Comparison of ENCODE assay signal across 1 cellular context in the genomic region with DNA sequence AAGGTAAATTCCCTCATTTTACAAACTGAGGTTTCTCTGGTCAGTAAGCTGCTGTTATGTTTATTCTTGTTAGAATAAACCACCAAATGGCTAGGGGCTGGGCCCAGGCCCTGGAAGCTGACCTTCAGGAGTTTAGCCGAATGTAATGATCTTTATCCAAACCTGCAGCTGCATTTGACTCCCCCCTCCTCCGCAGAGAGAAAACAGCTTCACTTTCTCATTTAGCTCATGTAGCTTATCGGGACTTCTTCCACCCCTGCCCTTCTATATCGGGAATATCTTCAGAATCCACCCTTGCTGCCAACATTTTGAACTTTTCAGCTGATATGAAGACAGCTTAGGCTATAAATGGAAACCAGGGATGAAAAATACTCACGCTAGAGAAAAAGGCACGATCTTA.
TF ChIP-seq lines count a peak whose summit lies in the region.

No MANE protein-coding gene starts in this region.

TF ChIP-seq in K562, 482 proteins besides CTCF, POLR2A, EP300 and RAD21 (continued from another document and continues in another):
- TF ChIP-seq CREB1 (IDR thresholded peaks at IDR 0.05) (no peak), CREB1 (CRISPR knock-in tag; IDR thresholded peaks at IDR 0.05) (no peak), ZNF232 (CRISPR knock-in tag; IDR thresholded peaks at IDR 0.05) (no peak), SRSF3 (IDR thresholded peaks at IDR 0.05; ENCODE audit: insufficient read depth, low read length) (no peak), ESRRB (CRISPR knock-in tag; IDR thresholded peaks at IDR 0.05; ENCODE audit: borderline replicate concordance) (no peak), ZBTB8A (IDR thresholded peaks at IDR 0.05; ENCODE audit: partially characterized antibody) (no peak), ARID1B (IDR thresholded peaks at IDR 0.05) (peak; percentile 76), ZFP1 (CRISPR knock-in tag; IDR thresholded peaks at IDR 0.05) (no peak), ZNF696 (CRISPR knock-in tag; conservative IDR thresholded peaks at IDR 0.05) (no peak), BRCA1 (IDR thresholded peaks at IDR 0.05) (no peak), BRCA1 (CRISPR knock-in tag; IDR thresholded peaks at IDR 0.05) (no peak), MXI1 (IDR thresholded peaks at IDR 0.05; ENCODE audit: low read depth, low read length) (no peak), MECOM (CRISPR knock-in tag; IDR thresholded peaks at IDR 0.05) (no peak), KLF13 (tag; IDR thresholded peaks at IDR 0.05; ENCODE audit: borderline replicate concordance, low read depth) (no peak), RUNX1 (IDR thresholded peaks at IDR 0.05; ENCODE audit: low read depth) (no peak), ZNF408 (CRISPR knock-in tag; IDR thresholded peaks at IDR 0.05; ENCODE audit: low read depth) (no peak), U2AF2 (optimal IDR thresholded peaks at IDR 0.05; ENCODE audit: low read depth, low read length) (no peak), KDM2B (CRISPR knock-in tag; IDR thresholded peaks at IDR 0.05) (no peak), ZNF274 (IDR thresholded peaks at IDR 0.05; ENCODE audit: borderline replicate concordance, low read depth, low read length) (no peak), TFAM (CRISPR knock-in tag; conservative IDR thresholded peaks at IDR 0.05) (no peak), ZNF41 (CRISPR knock-in tag; conservative IDR thresholded peaks at IDR 0.05) (no peak), FOXJ2 (tag; IDR thresholded peaks at IDR 0.05) (0 out of 2 replicates have a peak, but pooled peaks have one; percentile 29), DNMT1 (IDR thresholded peaks at IDR 0.05) (no peak), PHB (CRISPR knock-in tag; IDR thresholded peaks at IDR 0.05) (no peak), TAL1 (IDR thresholded peaks at IDR 0.05) (peak; percentile 60), ZNF766 (CRISPR knock-in tag; conservative IDR thresholded peaks at IDR 0.05) (peak; percentile 97), NBN (IDR thresholded peaks at IDR 0.05; ENCODE audit: low read depth) (0 out of 2 replicates have a peak, but pooled peaks have one; percentile 28), ZNF551 (CRISPR knock-in tag; IDR thresholded peaks at IDR 0.05) (no peak), NCOA2 (IDR thresholded peaks at IDR 0.05; ENCODE audit: partially characterized antibody in 2 of 2) (no peak), NR2C2 (CRISPR knock-in tag; IDR thresholded peaks at IDR 0.05) (no peak), NR2C2 (tag; IDR thresholded peaks at IDR 0.05) (0 out of 2 replicates have a peak, but pooled peaks have one; percentile 21), ZNF507 (tag; conservative IDR thresholded peaks at IDR 0.05) (no peak), TCF3 (CRISPR knock-in tag; IDR thresholded peaks at IDR 0.05) (peak; percentile 68), SPI1 (IDR thresholded peaks at IDR 0.05; ENCODE audit: borderline replicate concordance, low read depth, low read length) (no peak), ZNF121 (CRISPR knock-in tag; conservative IDR thresholded peaks at IDR 0.05) (no peak), SAFB2 (IDR thresholded peaks at IDR 0.05; ENCODE audit: borderline replicate concordance, low read depth, low read length, severe bottlenecking) (no peak), SOX6 (IDR thresholded peaks at IDR 0.05) (no peak)
- TF ChIP-seq, protein P1, sequence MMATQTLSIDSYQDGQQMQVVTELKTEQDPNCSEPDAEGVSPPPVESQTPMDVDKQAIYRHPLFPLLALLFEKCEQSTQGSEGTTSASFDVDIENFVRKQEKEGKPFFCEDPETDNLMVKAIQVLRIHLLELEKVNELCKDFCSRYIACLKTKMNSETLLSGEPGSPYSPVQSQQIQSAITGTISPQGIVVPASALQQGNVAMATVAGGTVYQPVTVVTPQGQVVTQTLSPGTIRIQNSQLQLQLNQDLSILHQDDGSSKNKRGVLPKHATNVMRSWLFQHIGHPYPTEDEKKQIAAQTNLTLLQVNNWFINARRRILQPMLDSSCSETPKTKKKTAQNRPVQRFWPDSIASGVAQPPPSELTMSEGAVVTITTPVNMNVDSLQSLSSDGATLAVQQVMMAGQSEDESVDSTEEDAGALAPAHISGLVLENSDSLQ (IDR thresholded peaks at IDR 0.05), result no peak
- TF ChIP-seq, protein P2, sequence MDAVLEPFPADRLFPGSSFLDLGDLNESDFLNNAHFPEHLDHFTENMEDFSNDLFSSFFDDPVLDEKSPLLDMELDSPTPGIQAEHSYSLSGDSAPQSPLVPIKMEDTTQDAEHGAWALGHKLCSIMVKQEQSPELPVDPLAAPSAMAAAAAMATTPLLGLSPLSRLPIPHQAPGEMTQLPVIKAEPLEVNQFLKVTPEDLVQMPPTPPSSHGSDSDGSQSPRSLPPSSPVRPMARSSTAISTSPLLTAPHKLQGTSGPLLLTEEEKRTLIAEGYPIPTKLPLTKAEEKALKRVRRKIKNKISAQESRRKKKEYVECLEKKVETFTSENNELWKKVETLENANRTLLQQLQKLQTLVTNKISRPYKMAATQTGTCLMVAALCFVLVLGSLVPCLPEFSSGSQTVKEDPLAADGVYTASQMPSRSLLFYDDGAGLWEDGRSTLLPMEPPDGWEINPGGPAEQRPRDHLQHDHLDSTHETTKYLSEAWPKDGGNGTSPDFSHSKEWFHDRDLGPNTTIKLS (IDR thresholded peaks at IDR 0.05; ENCODE audit: borderline replicate concordance, low read depth), result no peak
- TF ChIP-seq, protein P3, sequence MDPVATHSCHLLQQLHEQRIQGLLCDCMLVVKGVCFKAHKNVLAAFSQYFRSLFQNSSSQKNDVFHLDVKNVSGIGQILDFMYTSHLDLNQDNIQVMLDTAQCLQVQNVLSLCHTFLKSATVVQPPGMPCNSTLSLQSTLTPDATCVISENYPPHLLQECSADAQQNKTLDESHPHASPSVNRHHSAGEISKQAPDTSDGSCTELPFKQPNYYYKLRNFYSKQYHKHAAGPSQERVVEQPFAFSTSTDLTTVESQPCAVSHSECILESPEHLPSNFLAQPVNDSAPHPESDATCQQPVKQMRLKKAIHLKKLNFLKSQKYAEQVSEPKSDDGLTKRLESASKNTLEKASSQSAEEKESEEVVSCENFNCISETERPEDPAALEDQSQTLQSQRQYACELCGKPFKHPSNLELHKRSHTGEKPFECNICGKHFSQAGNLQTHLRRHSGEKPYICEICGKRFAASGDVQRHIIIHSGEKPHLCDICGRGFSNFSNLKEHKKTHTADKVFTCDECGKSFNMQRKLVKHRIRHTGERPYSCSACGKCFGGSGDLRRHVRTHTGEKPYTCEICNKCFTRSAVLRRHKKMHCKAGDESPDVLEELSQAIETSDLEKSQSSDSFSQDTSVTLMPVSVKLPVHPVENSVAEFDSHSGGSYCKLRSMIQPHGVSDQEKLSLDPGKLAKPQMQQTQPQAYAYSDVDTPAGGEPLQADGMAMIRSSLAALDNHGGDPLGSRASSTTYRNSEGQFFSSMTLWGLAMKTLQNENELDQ (CRISPR knock-in tag; IDR thresholded peaks at IDR 0.05; ENCODE audit: borderline replicate concordance), result no peak
- TF ChIP-seq, protein P4, sequence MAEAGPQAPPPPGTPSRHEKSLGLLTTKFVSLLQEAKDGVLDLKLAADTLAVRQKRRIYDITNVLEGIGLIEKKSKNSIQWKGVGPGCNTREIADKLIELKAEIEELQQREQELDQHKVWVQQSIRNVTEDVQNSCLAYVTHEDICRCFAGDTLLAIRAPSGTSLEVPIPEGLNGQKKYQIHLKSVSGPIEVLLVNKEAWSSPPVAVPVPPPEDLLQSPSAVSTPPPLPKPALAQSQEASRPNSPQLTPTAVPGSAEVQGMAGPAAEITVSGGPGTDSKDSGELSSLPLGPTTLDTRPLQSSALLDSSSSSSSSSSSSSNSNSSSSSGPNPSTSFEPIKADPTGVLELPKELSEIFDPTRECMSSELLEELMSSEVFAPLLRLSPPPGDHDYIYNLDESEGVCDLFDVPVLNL (CRISPR knock-in tag; IDR thresholded peaks at IDR 0.05; ENCODE audit: low read depth), result no peak
- TF ChIP-seq, protein P5, sequence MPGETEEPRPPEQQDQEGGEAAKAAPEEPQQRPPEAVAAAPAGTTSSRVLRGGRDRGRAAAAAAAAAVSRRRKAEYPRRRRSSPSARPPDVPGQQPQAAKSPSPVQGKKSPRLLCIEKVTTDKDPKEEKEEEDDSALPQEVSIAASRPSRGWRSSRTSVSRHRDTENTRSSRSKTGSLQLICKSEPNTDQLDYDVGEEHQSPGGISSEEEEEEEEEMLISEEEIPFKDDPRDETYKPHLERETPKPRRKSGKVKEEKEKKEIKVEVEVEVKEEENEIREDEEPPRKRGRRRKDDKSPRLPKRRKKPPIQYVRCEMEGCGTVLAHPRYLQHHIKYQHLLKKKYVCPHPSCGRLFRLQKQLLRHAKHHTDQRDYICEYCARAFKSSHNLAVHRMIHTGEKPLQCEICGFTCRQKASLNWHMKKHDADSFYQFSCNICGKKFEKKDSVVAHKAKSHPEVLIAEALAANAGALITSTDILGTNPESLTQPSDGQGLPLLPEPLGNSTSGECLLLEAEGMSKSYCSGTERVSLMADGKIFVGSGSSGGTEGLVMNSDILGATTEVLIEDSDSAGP (CRISPR knock-in tag; IDR thresholded peaks at IDR 0.05), result no peak
- TF ChIP-seq, protein P6, sequence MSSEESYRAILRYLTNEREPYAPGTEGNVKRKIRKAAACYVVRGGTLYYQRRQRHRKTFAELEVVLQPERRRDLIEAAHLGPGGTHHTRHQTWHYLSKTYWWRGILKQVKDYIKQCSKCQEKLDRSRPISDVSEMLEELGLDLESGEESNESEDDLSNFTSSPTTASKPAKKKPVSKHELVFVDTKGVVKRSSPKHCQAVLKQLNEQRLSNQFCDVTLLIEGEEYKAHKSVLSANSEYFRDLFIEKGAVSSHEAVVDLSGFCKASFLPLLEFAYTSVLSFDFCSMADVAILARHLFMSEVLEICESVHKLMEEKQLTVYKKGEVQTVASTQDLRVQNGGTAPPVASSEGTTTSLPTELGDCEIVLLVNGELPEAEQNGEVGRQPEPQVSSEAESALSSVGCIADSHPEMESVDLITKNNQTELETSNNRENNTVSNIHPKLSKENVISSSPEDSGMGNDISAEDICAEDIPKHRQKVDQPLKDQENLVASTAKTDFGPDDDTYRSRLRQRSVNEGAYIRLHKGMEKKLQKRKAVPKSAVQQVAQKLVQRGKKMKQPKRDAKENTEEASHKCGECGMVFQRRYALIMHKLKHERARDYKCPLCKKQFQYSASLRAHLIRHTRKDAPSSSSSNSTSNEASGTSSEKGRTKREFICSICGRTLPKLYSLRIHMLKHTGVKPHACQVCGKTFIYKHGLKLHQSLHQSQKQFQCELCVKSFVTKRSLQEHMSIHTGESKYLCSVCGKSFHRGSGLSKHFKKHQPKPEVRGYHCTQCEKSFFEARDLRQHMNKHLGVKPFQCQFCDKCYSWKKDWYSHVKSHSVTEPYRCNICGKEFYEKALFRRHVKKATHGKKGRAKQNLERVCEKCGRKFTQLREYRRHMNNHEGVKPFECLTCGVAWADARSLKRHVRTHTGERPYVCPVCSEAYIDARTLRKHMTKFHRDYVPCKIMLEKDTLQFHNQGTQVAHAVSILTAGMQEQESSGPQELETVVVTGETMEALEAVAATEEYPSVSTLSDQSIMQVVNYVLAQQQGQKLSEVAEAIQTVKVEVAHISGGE (CRISPR knock-in tag; IDR thresholded peaks at IDR 0.05), result peak in 1 of 3 experiments; percentile 27; a peak in 2 of 6 replicates
- TF ChIP-seq, protein P7, sequence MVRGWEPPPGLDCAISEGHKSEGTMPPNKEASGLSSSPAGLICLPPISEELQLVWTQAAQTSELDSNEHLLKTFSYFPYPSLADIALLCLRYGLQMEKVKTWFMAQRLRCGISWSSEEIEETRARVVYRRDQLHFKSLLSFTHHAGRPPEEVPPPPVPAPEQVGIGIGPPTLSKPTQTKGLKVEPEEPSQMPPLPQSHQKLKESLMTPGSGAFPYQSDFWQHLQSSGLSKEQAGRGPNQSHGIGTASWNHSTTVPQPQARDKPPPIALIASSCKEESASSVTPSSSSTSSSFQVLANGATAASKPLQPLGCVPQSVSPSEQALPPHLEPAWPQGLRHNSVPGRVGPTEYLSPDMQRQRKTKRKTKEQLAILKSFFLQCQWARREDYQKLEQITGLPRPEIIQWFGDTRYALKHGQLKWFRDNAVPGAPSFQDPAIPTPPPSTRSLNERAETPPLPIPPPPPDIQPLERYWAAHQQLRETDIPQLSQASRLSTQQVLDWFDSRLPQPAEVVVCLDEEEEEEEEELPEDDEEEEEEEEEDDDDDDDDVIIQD (CRISPR knock-in tag; IDR thresholded peaks at IDR 0.05), result no peak
- TF ChIP-seq, protein P8, sequence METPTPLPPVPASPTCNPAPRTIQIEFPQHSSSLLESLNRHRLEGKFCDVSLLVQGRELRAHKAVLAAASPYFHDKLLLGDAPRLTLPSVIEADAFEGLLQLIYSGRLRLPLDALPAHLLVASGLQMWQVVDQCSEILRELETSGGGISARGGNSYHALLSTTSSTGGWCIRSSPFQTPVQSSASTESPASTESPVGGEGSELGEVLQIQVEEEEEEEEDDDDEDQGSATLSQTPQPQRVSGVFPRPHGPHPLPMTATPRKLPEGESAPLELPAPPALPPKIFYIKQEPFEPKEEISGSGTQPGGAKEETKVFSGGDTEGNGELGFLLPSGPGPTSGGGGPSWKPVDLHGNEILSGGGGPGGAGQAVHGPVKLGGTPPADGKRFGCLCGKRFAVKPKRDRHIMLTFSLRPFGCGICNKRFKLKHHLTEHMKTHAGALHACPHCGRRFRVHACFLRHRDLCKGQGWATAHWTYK (CRISPR knock-in tag; IDR thresholded peaks at IDR 0.05), result no peak
- TF ChIP-seq, protein P9, sequence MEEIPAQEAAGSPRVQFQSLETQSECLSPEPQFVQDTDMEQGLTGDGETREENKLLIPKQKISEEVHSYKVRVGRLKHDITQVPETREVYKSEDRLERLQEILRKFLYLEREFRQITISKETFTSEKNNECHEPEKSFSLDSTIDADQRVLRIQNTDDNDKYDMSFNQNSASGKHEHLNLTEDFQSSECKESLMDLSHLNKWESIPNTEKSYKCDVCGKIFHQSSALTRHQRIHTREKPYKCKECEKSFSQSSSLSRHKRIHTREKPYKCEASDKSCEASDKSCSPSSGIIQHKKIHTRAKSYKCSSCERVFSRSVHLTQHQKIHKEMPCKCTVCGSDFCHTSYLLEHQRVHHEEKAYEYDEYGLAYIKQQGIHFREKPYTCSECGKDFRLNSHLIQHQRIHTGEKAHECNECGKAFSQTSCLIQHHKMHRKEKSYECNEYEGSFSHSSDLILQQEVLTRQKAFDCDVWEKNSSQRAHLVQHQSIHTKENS (CRISPR knock-in tag; IDR thresholded peaks at IDR 0.05), result no peak
- TF ChIP-seq, protein P10, sequence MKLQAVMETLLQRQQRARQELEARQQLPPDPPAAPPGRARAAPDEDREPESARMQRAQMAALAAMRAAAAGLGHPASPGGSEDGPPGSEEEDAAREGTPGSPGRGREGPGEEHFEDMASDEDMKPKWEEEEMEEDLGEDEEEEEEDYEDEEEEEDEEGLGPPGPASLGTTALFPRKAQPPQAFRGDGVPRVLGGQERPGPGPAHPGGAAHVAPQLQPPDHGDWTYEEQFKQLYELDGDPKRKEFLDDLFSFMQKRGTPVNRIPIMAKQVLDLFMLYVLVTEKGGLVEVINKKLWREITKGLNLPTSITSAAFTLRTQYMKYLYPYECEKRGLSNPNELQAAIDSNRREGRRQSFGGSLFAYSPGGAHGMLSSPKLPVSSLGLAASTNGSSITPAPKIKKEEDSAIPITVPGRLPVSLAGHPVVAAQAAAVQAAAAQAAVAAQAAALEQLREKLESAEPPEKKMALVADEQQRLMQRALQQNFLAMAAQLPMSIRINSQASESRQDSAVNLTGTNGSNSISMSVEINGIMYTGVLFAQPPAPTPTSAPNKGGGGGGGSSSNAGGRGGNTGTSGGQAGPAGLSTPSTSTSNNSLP (IDR thresholded peaks at IDR 0.05; ENCODE audit: borderline replicate concordance, low read depth, low read length), result no peak
- TF ChIP-seq, protein P11, sequence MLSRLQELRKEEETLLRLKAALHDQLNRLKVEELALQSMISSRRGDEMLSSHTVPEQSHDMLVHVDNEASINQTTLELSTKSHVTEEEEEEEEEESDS (CRISPR knock-in tag; IDR thresholded peaks at IDR 0.05), result no peak
